ENCODE assay signal across 1 cellular context in the genomic region with DNA sequence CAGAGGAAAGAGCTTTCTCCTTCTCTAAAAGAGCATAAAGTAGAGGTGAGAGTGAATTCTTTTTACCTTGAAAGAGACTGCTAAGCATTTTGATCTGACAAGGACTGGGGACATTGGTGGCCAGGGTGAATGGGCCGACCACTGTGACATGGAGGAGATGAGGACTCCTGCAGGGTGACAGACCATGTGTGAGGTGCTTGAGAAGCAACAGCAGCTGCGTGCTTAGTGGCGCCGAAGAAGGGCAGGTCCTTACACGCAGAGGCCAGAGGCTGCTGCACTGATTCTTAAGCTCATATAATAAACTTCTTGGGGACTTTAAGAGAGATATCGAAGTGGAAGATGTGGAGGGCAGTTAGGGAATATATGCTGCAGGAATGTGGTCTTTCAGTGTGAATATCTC.
TF ChIP-seq lines count a peak whose summit lies in the region.

No MANE protein-coding gene starts in this region.

TF ChIP-seq in GM23338, 12 proteins besides CTCF, POLR2A, EP300 and RAD21 (continued from another document):
- TF ChIP-seq, protein P1, sequence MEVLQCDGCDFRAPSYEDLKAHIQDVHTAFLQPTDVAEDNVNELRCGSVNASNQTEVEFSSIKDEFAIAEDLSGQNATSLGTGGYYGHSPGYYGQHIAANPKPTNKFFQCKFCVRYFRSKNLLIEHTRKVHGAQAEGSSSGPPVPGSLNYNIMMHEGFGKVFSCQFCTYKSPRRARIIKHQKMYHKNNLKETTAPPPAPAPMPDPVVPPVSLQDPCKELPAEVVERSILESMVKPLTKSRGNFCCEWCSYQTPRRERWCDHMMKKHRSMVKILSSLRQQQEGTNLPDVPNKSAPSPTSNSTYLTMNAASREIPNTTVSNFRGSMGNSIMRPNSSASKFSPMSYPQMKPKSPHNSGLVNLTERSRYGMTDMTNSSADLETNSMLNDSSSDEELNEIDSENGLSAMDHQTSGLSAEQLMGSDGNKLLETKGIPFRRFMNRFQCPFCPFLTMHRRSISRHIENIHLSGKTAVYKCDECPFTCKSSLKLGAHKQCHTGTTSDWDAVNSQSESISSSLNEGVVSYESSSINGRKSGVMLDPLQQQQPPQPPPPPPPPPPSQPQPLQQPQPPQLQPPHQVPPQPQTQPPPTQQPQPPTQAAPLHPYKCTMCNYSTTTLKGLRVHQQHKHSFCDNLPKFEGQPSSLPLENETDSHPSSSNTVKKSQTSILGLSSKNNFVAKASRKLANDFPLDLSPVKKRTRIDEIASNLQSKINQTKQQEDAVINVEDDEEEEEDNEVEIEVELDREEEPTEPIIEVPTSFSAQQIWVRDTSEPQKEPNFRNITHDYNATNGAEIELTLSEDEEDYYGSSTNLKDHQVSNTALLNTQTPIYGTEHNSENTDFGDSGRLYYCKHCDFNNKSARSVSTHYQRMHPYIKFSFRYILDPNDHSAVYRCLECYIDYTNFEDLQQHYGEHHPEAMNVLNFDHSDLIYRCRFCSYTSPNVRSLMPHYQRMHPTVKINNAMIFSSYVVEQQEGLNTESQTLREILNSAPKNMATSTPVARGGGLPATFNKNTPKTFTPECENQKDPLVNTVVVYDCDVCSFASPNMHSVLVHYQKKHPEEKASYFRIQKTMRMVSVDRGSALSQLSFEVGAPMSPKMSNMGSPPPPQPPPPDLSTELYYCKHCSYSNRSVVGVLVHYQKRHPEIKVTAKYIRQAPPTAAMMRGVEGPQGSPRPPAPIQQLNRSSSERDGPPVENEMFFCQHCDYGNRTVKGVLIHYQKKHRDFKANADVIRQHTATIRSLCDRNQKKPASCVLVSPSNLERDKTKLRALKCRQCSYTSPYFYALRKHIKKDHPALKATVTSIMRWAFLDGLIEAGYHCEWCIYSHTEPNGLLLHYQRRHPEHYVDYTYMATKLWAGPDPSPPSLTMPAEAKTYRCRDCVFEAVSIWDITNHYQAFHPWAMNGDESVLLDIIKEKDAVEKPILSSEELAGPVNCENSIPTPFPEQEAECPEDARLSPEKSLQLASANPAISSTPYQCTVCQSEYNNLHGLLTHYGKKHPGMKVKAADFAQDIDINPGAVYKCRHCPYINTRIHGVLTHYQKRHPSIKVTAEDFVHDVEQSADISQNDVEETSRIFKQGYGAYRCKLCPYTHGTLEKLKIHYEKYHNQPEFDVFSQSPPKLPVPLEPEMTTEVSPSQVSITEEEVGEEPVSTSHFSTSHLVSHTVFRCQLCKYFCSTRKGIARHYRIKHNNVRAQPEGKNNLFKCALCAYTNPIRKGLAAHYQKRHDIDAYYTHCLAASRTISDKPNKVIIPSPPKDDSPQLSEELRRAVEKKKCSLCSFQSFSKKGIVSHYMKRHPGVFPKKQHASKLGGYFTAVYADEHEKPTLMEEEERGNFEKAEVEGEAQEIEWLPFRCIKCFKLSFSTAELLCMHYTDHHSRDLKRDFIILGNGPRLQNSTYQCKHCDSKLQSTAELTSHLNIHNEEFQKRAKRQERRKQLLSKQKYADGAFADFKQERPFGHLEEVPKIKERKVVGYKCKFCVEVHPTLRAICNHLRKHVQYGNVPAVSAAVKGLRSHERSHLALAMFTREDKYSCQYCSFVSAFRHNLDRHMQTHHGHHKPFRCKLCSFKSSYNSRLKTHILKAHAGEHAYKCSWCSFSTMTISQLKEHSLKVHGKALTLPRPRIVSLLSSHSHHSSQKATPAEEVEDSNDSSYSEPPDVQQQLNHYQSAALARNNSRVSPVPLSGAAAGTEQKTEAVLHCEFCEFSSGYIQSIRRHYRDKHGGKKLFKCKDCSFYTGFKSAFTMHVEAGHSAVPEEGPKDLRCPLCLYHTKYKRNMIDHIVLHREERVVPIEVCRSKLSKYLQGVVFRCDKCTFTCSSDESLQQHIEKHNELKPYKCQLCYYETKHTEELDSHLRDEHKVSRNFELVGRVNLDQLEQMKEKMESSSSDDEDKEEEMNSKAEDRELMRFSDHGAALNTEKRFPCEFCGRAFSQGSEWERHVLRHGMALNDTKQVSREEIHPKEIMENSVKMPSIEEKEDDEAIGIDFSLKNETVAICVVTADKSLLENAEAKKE (CRISPR knock-in tag; IDR thresholded peaks at IDR 0.05): no peak
